11 cellular contexts compared by ENCODE assay signal in the genomic region with DNA sequence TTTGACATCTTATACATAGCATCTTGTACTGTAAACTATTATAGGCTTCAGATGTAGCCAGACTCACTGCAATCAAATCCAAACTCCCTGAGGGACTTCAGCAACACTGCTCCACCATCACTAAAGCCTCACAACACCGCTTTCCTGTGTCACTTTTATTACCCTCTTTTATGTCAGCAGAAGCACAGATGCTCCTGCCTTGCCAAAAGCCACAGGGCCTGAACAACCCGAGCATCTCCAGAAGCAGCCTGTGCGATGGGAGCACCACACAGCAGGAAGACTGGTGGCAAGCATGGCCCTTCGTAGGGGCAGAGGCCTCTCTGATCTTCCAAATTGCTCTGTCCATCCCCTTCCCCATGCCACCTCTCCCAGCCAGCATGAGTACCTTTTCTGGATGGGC. TPM values are rescaled to one million over a fixed set of nuclear protein-coding genes. Genes with fewer than 3 reads are reported as not detected.
DNase-seq lines count a peak whose midpoint lies in the region; ATAC-seq, FAIRE-seq and TF ChIP-seq lines count a peak whose summit lies in the region.
"Had no signal": no experiment of that assay in that cellular context is flagged by ENCODE, and none has a peak within 500 bp of the region (broad histone marks: within the 10 kb centered on the region; RNA-seq: fewer than 3 reads in every experiment).

No MANE protein-coding gene starts in this region.

- CTCF ChIA-PET in activated naive CD4-positive, alpha-beta T cell treated with anti-CD3 and anti-CD28 coated beads, Interleukin-2, amount 10 ng/mL, durations not matched to agents 7 days and 5 days (lab: Charles Lee), result interaction anchor here (0.9 to 1.3 kb wide), 6 partner anchors 9 to 66 kb away, joined by 3 to 10 read pairs (median 3); no protein-coding TSS in a partner anchor

- H2AFZ ChIP-seq in GM23248, result no peak overlapping the region

- H3K27me3 Mint-ChIP-seq in activated naive CD4-positive, alpha-beta T cell treated with anti-CD3 and anti-CD28 coated beads, Interleukin-2, amount 10 ng/mL, durations not matched to agents 7 days and 5 days, result no peaks in the 10 kb centered on the region
- H3K27me3 Mint-ChIP-seq in central memory CD8-positive, alpha-beta T cell, result no peaks in the 10 kb centered on the region

- H3K4me1 ChIP-seq in pancreas (peaks cover 3 to 8% (median 6%) of the 10 kb centered on the region in 3 donors), GM23248 (ENCODE audit: insufficient read depth) (peaks cover 9% of the 10 kb centered on the region)

- H3K4me1 Mint-ChIP-seq in activated naive CD4-positive, alpha-beta T cell treated with anti-CD3 and anti-CD28 coated beads, Interleukin-2, amount 10 ng/mL, durations not matched to agents 7 days and 5 days, result peaks cover 58% of the 10 kb centered on the region
- H3K4me1 Mint-ChIP-seq in central memory CD8-positive, alpha-beta T cell, result peaks cover 67% of the 10 kb centered on the region

- peaks cover 79% of the 10 kb centered on the region for H3K79me2 ChIP-seq in GM23248 (ENCODE audit: insufficient read depth)

- peaks cover 81% of the 10 kb centered on the region for H3K36me3 Mint-ChIP-seq in activated naive CD4-positive, alpha-beta T cell treated with anti-CD3 and anti-CD28 coated beads, Interleukin-2, amount 10 ng/mL, durations not matched to agents 7 days and 5 days
- H3K36me3 Mint-ChIP-seq in central memory CD8-positive, alpha-beta T cell (ENCODE audit: insufficient read depth), result peaks cover 6% of the 10 kb centered on the region

- peaks cover 21% of the 10 kb centered on the region for H3K9me3 Mint-ChIP-seq in activated naive CD4-positive, alpha-beta T cell treated with anti-CD3 and anti-CD28 coated beads, Interleukin-2, amount 10 ng/mL, durations not matched to agents 7 days and 5 days
- peaks cover 7% of the 10 kb centered on the region for H3K9me3 Mint-ChIP-seq in central memory CD8-positive, alpha-beta T cell

- ATAC-seq in HG03521 (IDR thresholded peaks at IDR 0.05; ENCODE audit: unreplicated experiment) (peak; percentile 5), pancreas (no peak)
- ATAC-seq in central memory CD8-positive, alpha-beta T cell (replicated peaks; ENCODE audit: extremely low read depth, poor library complexity, severe bottlenecking), result no peak

- H4K20me1 ChIP-seq in GM23248 (ENCODE audit: insufficient read depth), result 0 out of 2 replicates have a peak, but pooled peaks cover 4% of the 10 kb centered on the region

- 89% methylated on average over 4 of the region's 4 CpGs for WGBS in pancreas, 2 donors
- 84 to 88% methylated on average over 4 of the region's 4 CpGs for WGBS in GM23248 (ENCODE audit: low coverage in 1 of 2, low lambda C conversion rate in 2 of 2, missing lambda C conversion rate in 2 of 2), 2 experiments

- H3K27ac ChIP-seq in temporal lobe (ENCODE audit: low read depth, low read length) (peak overlapping the region; percentile 81), pancreas (no peak overlapping the region), GM23248 (no peak overlapping the region)

- H3K9me2 ChIP-seq in GM23248 (ENCODE audit: insufficient read depth), result no peaks in the 10 kb centered on the region; the same call in 1 of the 2 replicates

- H3K9me3 ChIP-seq in pancreas, result no peaks in the 10 kb centered on the region
- H3K9me3 ChIP-seq in GM23248 (ENCODE audit: low read depth), result no peaks in the 10 kb centered on the region
- H3K9me3 ChIP-seq: Peyer's patch had no signal

- no peak overlapping the region for H3K9ac ChIP-seq in GM23248

- peak overlapping the region; percentile 78 for H3K27ac Mint-ChIP-seq in activated naive CD4-positive, alpha-beta T cell treated with anti-CD3 and anti-CD28 coated beads, Interleukin-2, amount 10 ng/mL, durations not matched to agents 7 days and 5 days
- H3K27ac Mint-ChIP-seq in central memory CD8-positive, alpha-beta T cell (ENCODE audit: low read depth), result peak overlapping the region; percentile 52

- H3K4me3 ChIP-seq in pancreas (no peak overlapping the region), GM23248 (no peak overlapping the region)
- H3K4me3 ChIP-seq: Peyer's patch had no signal

- in situ Hi-C loops in GM23248 (cut with MboI), result no loop called here

- H3F3A ChIP-seq in GM23248 (ENCODE audit: insufficient read depth), result peaks cover 10% of the 10 kb centered on the region; the same call in 1 of the 2 replicates

- H3K27me3 ChIP-seq in pancreas (no peaks in the 10 kb centered on the region), GM23248 (replicated peaks; ENCODE audit: insufficient read depth) (no peaks in the 10 kb centered on the region)
- H3K27me3 ChIP-seq: Peyer's patch had no signal

- TF ChIP-seq CTCF in pancreas (IDR thresholded peaks at IDR 0.05), result no peak

- intact Hi-C loops in pancreas (cut with DNase I), result no loop called here

- FAIRE-seq in pancreas (lab: Jason Lieb, UNC), result no peak

- H3K36me3 ChIP-seq in pancreas (no peaks in the 10 kb centered on the region), GM23248 (ENCODE audit: low read depth) (no peaks in the 10 kb centered on the region)
- H3K36me3 ChIP-seq: Peyer's patch had no signal

- no peak overlapping the region for H3K4me2 ChIP-seq in GM23248 (ENCODE audit: unreplicated experiment)

- no peak for DNase-seq in activated naive CD4-positive, alpha-beta T cell treated with anti-CD3 and anti-CD28 coated beads, Interleukin-2, amount 10 ng/mL, durations not matched to agents 7 days and 5 days
- no peak for DNase-seq in activated naive CD4-positive, alpha-beta T cell (lab: John Stamatoyannopoulos, UW)
- no peak for DNase-seq in central memory CD8-positive, alpha-beta T cell (ENCODE audit: low spot score in 2 of 2)
- DNase-seq in pancreas (no peak), activated gamma-delta T cell treated with Interleukin-2 at 50 U/mL for 16 hours (no peak), GM23248 (no peak)
- DNase-seq: H9, NCI-H146, Peyer's patch had no signal

- no peak overlapping the region for H3K4me3 Mint-ChIP-seq in activated naive CD4-positive, alpha-beta T cell treated with anti-CD3 and anti-CD28 coated beads, Interleukin-2, amount 10 ng/mL, durations not matched to agents 7 days and 5 days
- no peak overlapping the region for H3K4me3 Mint-ChIP-seq in central memory CD8-positive, alpha-beta T cell
- H3K4me3 Mint-ChIP-seq: H9 had no signal

RNA-seq across cellular contexts. Expression of a gene that starts 22.9 kb away (rescaled TPM):
- total RNA-seq in temporal lobe (93.9 TPM), pancreas (100 to 1,000 TPM in 2 of 6 donors, 10 to 100 TPM in 4; 41.9 to 122 (median 63.0) TPM)
- polyA plus RNA-seq in pancreas (10 to 100 TPM; 18.7 to 39.0 TPM), GM23248 (2016; fragmentation: Nextera tagmentation; extraction: Ambion mirVana) (113 and 122 TPM in 2 replicates)
- total RNA-seq in GM23248 (2014; rRNA removed; shearing (Covaris generic)), result 93.1 and 106 TPM in 2 replicates
